23 cellular contexts compared by ENCODE assay signal in genomic region chr5:135167634-135168033, GRCh38.
"Had no signal": no experiment of that assay in that cellular context is flagged by ENCODE, and none has a peak within 500 bp of the region (broad histone marks: within the 10 kb centered on the region; RNA-seq: fewer than 3 reads in every experiment).

No MANE protein-coding gene starts in this region.

- H3K4me2 ChIP-seq: hepatocyte, neural progenitor cell had no signal

- H3K4me3 ChIP-seq: hepatocyte, left ventricle myocardium inferior, lung, neural progenitor cell, ovary, skin epidermis, suprapubic skin, thoracic aorta, tibial artery, upper lobe of right lung had no signal

- H2AFZ ChIP-seq: hepatocyte, neural progenitor cell had no signal

- H3K27ac ChIP-seq: hepatocyte, left ventricle myocardium inferior, neural progenitor cell, neutrophil, ovary, skin epidermis, suprapubic skin, thoracic aorta, tibial artery, upper lobe of right lung had no signal

- ATAC-seq: natural killer cell; right cardiac atrium; sciatic nerve; stimulated activated effector memory CD8-positive, alpha-beta T cell treated with anti-CD3 and anti-CD28 coated beads, Interleukin-12 subunit alpha, Interleukin-12 subunit beta, amount 100 ng/mL, for 72 hours; upper lobe of right lung had no signal

- H3K79me2 ChIP-seq: hepatocyte had no signal

- DNase-seq: islet precursor cell; left ventricle myocardium inferior; mesendoderm; naive B cell; natural killer cell; nephron progenitor cell; occipital lobe; ovary; right cardiac atrium; stimulated activated CD4-positive, alpha-beta T cell treated with anti-CD3 and anti-CD28 coated beads, Interleukin-4, amount 100 ng/mL, for 24 hours; stimulated activated naive CD4-positive, alpha-beta T cell; tibial artery; trophoblast cell; upper lobe of right lung had no signal

- H3K36me3 ChIP-seq: left ventricle myocardium inferior, neural progenitor cell, neutrophil, ovary, suprapubic skin, thoracic aorta, tibial artery, upper lobe of right lung had no signal

- H3K9ac ChIP-seq: neural progenitor cell had no signal

- H3K9me3 ChIP-seq: left ventricle myocardium inferior, neutrophil, ovary, suprapubic skin, thoracic aorta, tibial artery, upper lobe of right lung had no signal

- H3K27me3 ChIP-seq: hepatocyte, ovary had no signal

- H3K4me1 ChIP-seq: left ventricle myocardium inferior, neural progenitor cell, suprapubic skin, tibial artery, upper lobe of right lung had no signal
